ENCODE assay signal across 2 cellular contexts in genomic region chr10:133356953-133357292, GRCh38.
TF ChIP-seq lines count a peak whose summit lies in the region.

No MANE protein-coding gene starts in this region.

TF ChIP-seq in HepG2, 621 proteins besides CTCF, POLR2A, EP300 and RAD21 (continues in another document):
- TF ChIP-seq SAP130 (CRISPR knock-in tag; IDR thresholded peaks at IDR 0.05; ENCODE audit: low read depth) (no peak), PAX8 (CRISPR knock-in tag; IDR thresholded peaks at IDR 0.05; ENCODE audit: borderline replicate concordance) (no peak), ZFP36L2 (CRISPR knock-in tag; IDR thresholded peaks at IDR 0.05) (no peak), HNRNPL (IDR thresholded peaks at IDR 0.05; ENCODE audit: low read depth, low read length) (0 out of 2 replicates have a peak, but pooled peaks have one; percentile 52), ETV6 (CRISPR knock-in tag; conservative IDR thresholded peaks at IDR 0.05) (no peak), PHF8 (CRISPR knock-in tag; IDR thresholded peaks at IDR 0.05) (no peak), IRF1 (CRISPR knock-in tag; IDR thresholded peaks at IDR 0.05; ENCODE audit: low read depth) (no peak), ZNF772 (CRISPR knock-in tag; IDR thresholded peaks at IDR 0.05) (0 out of 2 replicates have a peak, but pooled peaks have one; percentile 2), TBX3 (IDR thresholded peaks at IDR 0.05; ENCODE audit: borderline replicate concordance) (no peak), ZBTB2 (CRISPR knock-in tag; IDR thresholded peaks at IDR 0.05; ENCODE audit: low read depth) (no peak), ZNF574 (CRISPR knock-in tag; IDR thresholded peaks at IDR 0.05) (no peak), SIN3A (IDR thresholded peaks at IDR 0.05; ENCODE audit: borderline replicate concordance, low read depth, low read length) (no peak), ZFP41 (CRISPR knock-in tag; IDR thresholded peaks at IDR 0.05; ENCODE audit: borderline replicate concordance) (no peak), DNMT1 (CRISPR knock-in tag; IDR thresholded peaks at IDR 0.05) (no peak), PCBP2 (optimal IDR thresholded peaks at IDR 0.05; ENCODE audit: low read depth, low read length, poor library complexity, severe bottlenecking) (no peak), KDM5B (CRISPR knock-in tag; IDR thresholded peaks at IDR 0.05; ENCODE audit: borderline replicate concordance) (peak; percentile 26; the same call in 1 of the 2 replicates), GTF3A (CRISPR knock-in tag; conservative IDR thresholded peaks at IDR 0.05) (no peak), GATA4 (IDR thresholded peaks at IDR 0.05; ENCODE audit: borderline replicate concordance, low read depth) (no peak), ZNF577 (CRISPR knock-in tag; IDR thresholded peaks at IDR 0.05; ENCODE audit: borderline replicate concordance, low read depth) (no peak), ZNF414 (CRISPR knock-in tag; IDR thresholded peaks at IDR 0.05) (no peak), ZNF619 (CRISPR knock-in tag; IDR thresholded peaks at IDR 0.05) (0 out of 2 replicates have a peak, but pooled peaks have one; percentile 16), NRL (CRISPR knock-in tag; IDR thresholded peaks at IDR 0.05; ENCODE audit: borderline replicate concordance) (0 out of 2 replicates have a peak, but pooled peaks have one; percentile 52), ARID3A (IDR thresholded peaks at IDR 0.05; ENCODE audit: low read depth, low read length) (no peak), ZNF552 (CRISPR knock-in tag; IDR thresholded peaks at IDR 0.05; ENCODE audit: borderline replicate concordance) (no peak), ZNF775 (CRISPR knock-in tag; IDR thresholded peaks at IDR 0.05; ENCODE audit: borderline replicate concordance) (no peak)

TF ChIP-seq in GM12891, 5 proteins besides CTCF, POLR2A, EP300 and RAD21:
- TF ChIP-seq TAF1 (IDR thresholded peaks at IDR 0.05; ENCODE audit: low read depth, low read length) (no peak), POLR2AphosphoS5 (IDR thresholded peaks at IDR 0.05; ENCODE audit: low read depth, low read length) (no peak), SPI1 (IDR thresholded peaks at IDR 0.05; ENCODE audit: low read depth, low read length) (no peak), PAX5 (IDR thresholded peaks at IDR 0.05; ENCODE audit: insufficient read depth, low read length, severe bottlenecking) (no peak), POU2F2 (IDR thresholded peaks at IDR 0.05; ENCODE audit: low read depth, low read length) (no peak)
TF ChIP-seq in GM12891: peak in this region for 0.
